12 cellular contexts compared by ENCODE assay signal in the genomic region with DNA sequence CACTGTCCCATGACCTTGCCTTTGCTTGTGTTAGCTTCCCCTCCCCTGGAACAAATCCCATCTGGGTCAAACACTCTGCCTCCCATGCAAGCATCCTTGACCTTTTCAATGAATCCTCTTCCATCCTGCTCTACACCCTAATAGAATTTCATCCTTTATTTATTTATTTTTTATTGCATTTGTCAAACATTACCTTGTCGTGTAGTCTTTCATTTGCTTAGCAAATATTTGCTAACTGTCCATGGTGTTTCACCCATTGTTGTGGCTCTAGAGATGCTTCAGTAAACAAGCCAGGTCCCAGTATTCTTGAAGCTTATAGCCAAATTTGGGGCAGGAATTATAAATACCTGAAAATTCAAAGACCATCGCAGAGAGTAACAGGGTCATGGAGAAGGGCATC.
"Had no signal": no experiment of that assay in that cellular context is flagged by ENCODE, and none has a peak within 500 bp of the region (broad histone marks: within the 10 kb centered on the region; RNA-seq: fewer than 3 reads in every experiment).

No MANE protein-coding gene starts in this region.

- FAIRE-seq: bronchial epithelial cell, pancreas had no signal

- H3K27ac ChIP-seq: ascending aorta, pancreas, testis, upper lobe of right lung had no signal

- H3K9me3 ChIP-seq: ascending aorta, pancreas, testis, upper lobe of right lung had no signal

- H3K4me3 ChIP-seq: ascending aorta, pancreas, testis, upper lobe of right lung had no signal

- ATAC-seq: activated CD4-positive, CD25-positive, alpha-beta regulatory T cell treated with anti-CD3 and anti-CD28 coated beads, Interleukin-2, amount 50 U/mL, for 24 hours; pancreas; stimulated activated naive CD8-positive, alpha-beta T cell treated with anti-CD3 and anti-CD28 coated beads, Interleukin-15, amount 100 ng/mL, for 72 hours; upper lobe of right lung had no signal

- DNase-seq: activated CD4-positive, alpha-beta T cell treated with anti-CD3 and anti-CD28 coated beads, Interleukin-2, amount 50 U/mL, for 48 hours; activated naive CD8-positive, alpha-beta T cell treated with anti-CD3 and anti-CD28 coated beads, Interleukin-2, amount 10 ng/mL, durations not matched to agents 7 days and 5 days; activated T-cell treated with anti-CD3 and anti-CD28 coated beads, Interleukin-2, amount 50 U/mL, for 48 hours; hippocampal formation; pancreas; stimulated activated CD4-positive, alpha-beta T cell treated with anti-CD3 and anti-CD28 coated beads, Interleukin-4, amount 100 ng/mL, for 1 hour; stimulated activated naive CD8-positive, alpha-beta T cell treated with anti-CD3 and anti-CD28 coated beads, Interleukin-15, amount 100 ng/mL, for 72 hours; testis; upper lobe of right lung had no signal

- H3K4me1 ChIP-seq: testis had no signal
